ENCODE assay signal across 23 cellular contexts in the genomic region with DNA sequence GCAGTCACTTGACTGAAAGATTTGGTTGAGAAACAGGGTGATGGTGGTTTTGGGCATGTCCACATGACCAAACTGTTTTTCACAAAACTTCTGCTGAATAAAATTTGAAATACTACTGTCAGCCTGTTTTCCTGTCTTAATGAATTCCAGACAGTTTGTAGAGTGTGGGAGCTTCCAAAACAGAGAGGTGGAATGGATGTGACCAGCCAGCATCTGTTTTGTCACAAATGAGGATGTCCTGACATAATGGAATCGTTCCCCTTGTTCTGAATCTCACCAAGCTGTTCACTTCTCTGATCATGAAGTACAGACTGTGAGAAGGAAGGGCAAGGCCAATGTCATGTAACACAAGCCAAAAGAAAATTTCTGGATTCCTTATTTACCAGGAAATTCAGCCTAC. TPM values are rescaled to one million over a fixed set of nuclear protein-coding genes. Genes with fewer than 3 reads are reported as not detected.
DNase-seq lines count a peak whose midpoint lies in the region; ATAC-seq and TF ChIP-seq lines count a peak whose summit lies in the region.
"Had no signal": no experiment of that assay in that cellular context is flagged by ENCODE, and none has a peak within 500 bp of the region (broad histone marks: within the 10 kb centered on the region; RNA-seq: fewer than 3 reads in every experiment).

No MANE protein-coding gene starts in this region.

- no peaks in the 10 kb centered on the region for H3K27me3 ChIP-seq in esophagus muscularis mucosa
- H3K27me3 ChIP-seq in lung (ENCODE audit: control insufficient read depth, insufficient read depth), result no peaks in the 10 kb centered on the region
- no peaks in the 10 kb centered on the region for H3K27me3 ChIP-seq in suprapubic skin
- H3K27me3 ChIP-seq: body of pancreas, hepatocyte had no signal

- no peak overlapping the region for H3K4me3 ChIP-seq in esophagus muscularis mucosa
- H3K4me3 ChIP-seq in lung, result no peak overlapping the region
- no peak overlapping the region for H3K4me3 ChIP-seq in suprapubic skin
- H3K4me3 ChIP-seq: body of pancreas, hepatocyte had no signal

- H3K27me3 Mint-ChIP-seq in activated T-helper 1 cell treated with anti-CD3 and anti-CD28 coated beads, Interleukin-12 subunit alpha, Interleukin-12 subunit beta, Interleukin-2, Interleukin-4 antibody, amounts not matched to agents 30 ng/mL and 10 ng/mL and 1 ng/mL, durations not matched to agents 14 hours and 24 hours and 36 hours (ENCODE audit: insufficient read depth), result no peaks in the 10 kb centered on the region
- H3K27me3 Mint-ChIP-seq: activated CD8-positive, alpha-beta memory T cell treated with anti-CD3 and anti-CD28 coated beads, Interleukin-2, amount 10 ng/mL, durations not matched to agents 7 days and 5 days; activated naive CD8-positive, alpha-beta T cell; activated T-helper 17 cell treated with anti-CD3 and anti-CD28 coated beads, Interleukin-2, amount 50 U/mL, for 72 hours; effector memory CD8-positive, alpha-beta T cell; memory B cell; naive thymus-derived CD8-positive, alpha-beta T cell had no signal

- no peak overlapping the region for H3K4me3 Mint-ChIP-seq in activated T-helper 1 cell treated with anti-CD3 and anti-CD28 coated beads, Interleukin-12 subunit alpha, Interleukin-12 subunit beta, Interleukin-2, Interleukin-4 antibody, amounts not matched to agents 30 ng/mL and 10 ng/mL and 1 ng/mL, durations not matched to agents 14 hours and 24 hours and 36 hours
- H3K4me3 Mint-ChIP-seq: activated CD8-positive, alpha-beta memory T cell treated with anti-CD3 and anti-CD28 coated beads, Interleukin-2, amount 10 ng/mL, durations not matched to agents 7 days and 5 days; activated naive CD8-positive, alpha-beta T cell; activated T-helper 17 cell treated with anti-CD3 and anti-CD28 coated beads, Interleukin-2, amount 50 U/mL, for 72 hours; effector memory CD8-positive, alpha-beta T cell; memory B cell; naive thymus-derived CD8-positive, alpha-beta T cell had no signal

- H3K36me3 ChIP-seq in esophagus muscularis mucosa (no peaks in the 10 kb centered on the region), lung (ENCODE audit: control insufficient read depth in 2 of 2, insufficient read depth in 2 of 2, low read length in 2 of 2) (no peaks in the 10 kb centered on the region), suprapubic skin (no peaks in the 10 kb centered on the region)

- H3K4me1 ChIP-seq in esophagus muscularis mucosa, result peaks cover 51 to 92% (median 85%) of the 10 kb centered on the region in 4 donors
- peaks cover 6 to 43% of the 10 kb centered on the region in 2 donors for H3K4me1 ChIP-seq in lung (ENCODE audit: control insufficient read depth in 2 of 2, insufficient read depth in 2 of 2, low read length in 2 of 2)
- peaks cover 42% of the 10 kb centered on the region for H3K4me1 ChIP-seq in suprapubic skin

- DNase-seq in EH (ENCODE audit: low read depth), result peak; percentile 33
- DNase-seq in esophagus muscularis mucosa (ENCODE audit: extremely low spot score), result no peak
- DNase-seq in lung (ENCODE audit: low spot score), result no peak
- DNase-seq in suprapubic skin (ENCODE audit: low spot score in 2 of 2), result no peak
- no peak for DNase-seq in inferior parietal cortex (ENCODE audit: extremely low spot score)
- no peak for DNase-seq in activated T-helper 1 cell treated with anti-CD3 and anti-CD28 coated beads, Interleukin-12 subunit alpha, Interleukin-12 subunit beta, Interleukin-2, Interleukin-4 antibody, amounts not matched to agents 30 ng/mL and 10 ng/mL and 1 ng/mL, durations not matched to agents 14 hours and 24 hours and 36 hours (ENCODE audit: low spot score)
- no peak for DNase-seq in NCI-H187 (lab: John Stamatoyannopoulos, UW)
- no peak for DNase-seq in GM03348 (ENCODE audit: low spot score)
- DNase-seq: activated CD4-positive, alpha-beta T cell treated with anti-CD3 and anti-CD28 coated beads for 48 hours; activated CD8-positive, alpha-beta memory T cell treated with anti-CD3 and anti-CD28 coated beads, Interleukin-2, amount 10 ng/mL, durations not matched to agents 7 days and 5 days; effector memory CD8-positive, alpha-beta T cell; GDM1; naive thymus-derived CD8-positive, alpha-beta T cell; NCI-H146; NCI-H69; stimulated activated CD4-positive, alpha-beta T cell treated with anti-CD3 and anti-CD28 coated beads, Interleukin-2, amount 100 ng/mL, for 24 hours; stimulated activated naive CD4-positive, alpha-beta T cell had no signal

- H3K9me3 ChIP-seq in esophagus muscularis mucosa (peaks cover 0 to 5% (median 0%) of the 10 kb centered on the region in 4 donors), lung (ENCODE audit: control insufficient read depth in 2 of 2, insufficient read depth in 1 of 2, low read length in 1 of 2) (peaks cover 0 to 4% of the 10 kb centered on the region in 2 donors), suprapubic skin (no peaks in the 10 kb centered on the region)
- H3K9me3 ChIP-seq: body of pancreas had no signal

- TF ChIP-seq CTCF in esophagus muscularis mucosa (IDR thresholded peaks at IDR 0.05), result no peak
- TF ChIP-seq CTCF in lung (IDR thresholded peaks at IDR 0.05; ENCODE audit: control extremely low read depth, extremely low read depth), result no peak
- TF ChIP-seq CTCF in suprapubic skin (IDR thresholded peaks at IDR 0.05), result no peak

- H3K36me3 Mint-ChIP-seq in activated T-helper 1 cell treated with anti-CD3 and anti-CD28 coated beads, Interleukin-12 subunit alpha, Interleukin-12 subunit beta, Interleukin-2, Interleukin-4 antibody, amounts not matched to agents 30 ng/mL and 10 ng/mL and 1 ng/mL, durations not matched to agents 14 hours and 24 hours and 36 hours (ENCODE audit: low read depth), result no peaks in the 10 kb centered on the region
- H3K36me3 Mint-ChIP-seq: activated CD8-positive, alpha-beta memory T cell treated with anti-CD3 and anti-CD28 coated beads, Interleukin-2, amount 10 ng/mL, durations not matched to agents 7 days and 5 days; activated naive CD8-positive, alpha-beta T cell; memory B cell had no signal

- H3K9me3 Mint-ChIP-seq in activated T-helper 1 cell treated with anti-CD3 and anti-CD28 coated beads, Interleukin-12 subunit alpha, Interleukin-12 subunit beta, Interleukin-2, Interleukin-4 antibody, amounts not matched to agents 30 ng/mL and 10 ng/mL and 1 ng/mL, durations not matched to agents 14 hours and 24 hours and 36 hours, result no peaks in the 10 kb centered on the region
- H3K9me3 Mint-ChIP-seq: activated T-helper 17 cell treated with anti-CD3 and anti-CD28 coated beads, Interleukin-2, amount 50 U/mL, for 72 hours had no signal

- ATAC-seq in lung (ENCODE audit: insufficient read depth, low FRiP score), result no peak
- ATAC-seq: activated CD8-positive, alpha-beta memory T cell treated with anti-CD3 and anti-CD28 coated beads, Interleukin-2, amount 10 ng/mL, durations not matched to agents 7 days and 5 days; activated T-helper 17 cell treated with anti-CD3 and anti-CD28 coated beads, Interleukin-2, amount 50 U/mL, for 72 hours; body of pancreas; effector memory CD8-positive, alpha-beta T cell; naive thymus-derived CD8-positive, alpha-beta T cell had no signal

- TF ChIP-seq EP300 in esophagus muscularis mucosa (IDR thresholded peaks at IDR 0.05) (no peak), suprapubic skin (IDR thresholded peaks at IDR 0.05) (no peak)

- intact Hi-C loops in esophagus muscularis mucosa (cut with DNase I), result no loop called here
- intact Hi-C loops in activated T-helper 1 cell treated with anti-CD3 and anti-CD28 coated beads, Interleukin-12 subunit alpha, Interleukin-12 subunit beta, Interleukin-2, Interleukin-4 antibody, amounts not matched to agents 30 ng/mL and 10 ng/mL and 1 ng/mL, durations not matched to agents 14 hours and 24 hours and 36 hours (cut with micrococcal nuclease), result no loop called here

- WGBS in esophagus muscularis mucosa, result 30% methylated on average over 1 of the region's 1 CpG
- 24 to 51% methylated on average over 1 of the region's 1 CpG for WGBS in lung, 2 donors
- WGBS in suprapubic skin, result 64% methylated on average over 1 of the region's 1 CpG

- H3K27ac ChIP-seq in esophagus muscularis mucosa (replicated peaks in 1 of 4) (peak overlapping the region; percentile 78 to 94 (median 90)), lung (ENCODE audit: low read depth in 1 of 2, low read length in 1 of 2) (peak overlapping the region; percentile 26 to 56), suprapubic skin (peak overlapping the region; percentile 64)
- H3K27ac ChIP-seq: body of pancreas, C4-2B, hepatocyte had no signal

- no peaks in the 10 kb centered on the region for H3K4me1 Mint-ChIP-seq in activated T-helper 1 cell treated with anti-CD3 and anti-CD28 coated beads, Interleukin-12 subunit alpha, Interleukin-12 subunit beta, Interleukin-2, Interleukin-4 antibody, amounts not matched to agents 30 ng/mL and 10 ng/mL and 1 ng/mL, durations not matched to agents 14 hours and 24 hours and 36 hours (ENCODE audit: low read depth)
- H3K4me1 Mint-ChIP-seq: activated CD8-positive, alpha-beta memory T cell treated with anti-CD3 and anti-CD28 coated beads, Interleukin-2, amount 10 ng/mL, durations not matched to agents 7 days and 5 days; activated T-helper 17 cell treated with anti-CD3 and anti-CD28 coated beads, Interleukin-2, amount 50 U/mL, for 72 hours; memory B cell had no signal

- TF ChIP-seq POLR2A in esophagus muscularis mucosa (IDR thresholded peaks at IDR 0.05; ENCODE audit: low read depth) (no peak), suprapubic skin (IDR thresholded peaks at IDR 0.05) (no peak)

- no peak overlapping the region for H3K27ac Mint-ChIP-seq in activated T-helper 1 cell treated with anti-CD3 and anti-CD28 coated beads, Interleukin-12 subunit alpha, Interleukin-12 subunit beta, Interleukin-2, Interleukin-4 antibody, amounts not matched to agents 30 ng/mL and 10 ng/mL and 1 ng/mL, durations not matched to agents 14 hours and 24 hours and 36 hours
- H3K27ac Mint-ChIP-seq: activated CD8-positive, alpha-beta memory T cell treated with anti-CD3 and anti-CD28 coated beads, Interleukin-2, amount 10 ng/mL, durations not matched to agents 7 days and 5 days; activated naive CD8-positive, alpha-beta T cell; activated T-helper 17 cell treated with anti-CD3 and anti-CD28 coated beads, Interleukin-2, amount 50 U/mL, for 72 hours; effector memory CD8-positive, alpha-beta T cell; memory B cell; naive thymus-derived CD8-positive, alpha-beta T cell had no signal

RNA-seq across cellular contexts. Expression of a gene that starts 11.9 kb away (rescaled TPM):
- total RNA-seq in esophagus muscularis mucosa (100 to 1,000 TPM in 1 of 4 donors, 10 to 100 TPM in 3; 68.1 to 141 (median 81.2) TPM), lung (10 to 100 TPM; 18.1 to 28.0 TPM), suprapubic skin (10 to 100 TPM; 19.4 to 35.3 (median 21.7) TPM)
- polyA plus RNA-seq in lung, result 1 to 10 TPM; 5.0 to 5.9 TPM
- total RNA-seq in activated T-helper 1 cell treated with anti-CD3 and anti-CD28 coated beads, Interleukin-12 subunit alpha, Interleukin-12 subunit beta, Interleukin-2, Interleukin-4 antibody, amounts not matched to agents 30 ng/mL and 10 ng/mL and 1 ng/mL, durations not matched to agents 14 hours and 24 hours and 36 hours, result 0.54 TPM in 1 of 2 replicates, not detected in the other
- total RNA-seq: activated CD8-positive, alpha-beta memory T cell treated with anti-CD3 and anti-CD28 coated beads, Interleukin-2, amount 10 ng/mL, durations not matched to agents 7 days and 5 days; activated T-helper 17 cell treated with anti-CD3 and anti-CD28 coated beads, Interleukin-2, amount 50 U/mL, for 72 hours had no signal
- polyA plus RNA-seq: naive thymus-derived CD8-positive, alpha-beta T cell had no signal

Comparison
In these comparisons a context has a peak if more than half of its experiments do, and no peak if none do; other contexts are left out.
1. RNA of a gene that starts 11.9 kb away (total RNA-seq): 68.1 to 141 TPM in esophagus muscularis mucosa, 18.1 to 28.0 TPM in lung and 19.4 to 35.3 TPM in suprapubic skin; 0.54 TPM in activated T-helper 1 cell treated with anti-CD3 and anti-CD28 coated beads, Interleukin-12 subunit alpha, Interleukin-12 subunit beta, Interleukin-2, Interleukin-4 antibody, amounts not matched to agents 30 ng/mL and 10 ng/mL and 1 ng/mL, durations not matched to agents 14 hours and 24 hours and 36 hours; every median in the first group is over 10 times any median in the second.
2. Peak in every context shown above with its lines, with median percentiles within 50 percentile points of each other: H3K27ac ChIP-seq.